ENCODE assay signal across 1 cellular context in the genomic region with DNA sequence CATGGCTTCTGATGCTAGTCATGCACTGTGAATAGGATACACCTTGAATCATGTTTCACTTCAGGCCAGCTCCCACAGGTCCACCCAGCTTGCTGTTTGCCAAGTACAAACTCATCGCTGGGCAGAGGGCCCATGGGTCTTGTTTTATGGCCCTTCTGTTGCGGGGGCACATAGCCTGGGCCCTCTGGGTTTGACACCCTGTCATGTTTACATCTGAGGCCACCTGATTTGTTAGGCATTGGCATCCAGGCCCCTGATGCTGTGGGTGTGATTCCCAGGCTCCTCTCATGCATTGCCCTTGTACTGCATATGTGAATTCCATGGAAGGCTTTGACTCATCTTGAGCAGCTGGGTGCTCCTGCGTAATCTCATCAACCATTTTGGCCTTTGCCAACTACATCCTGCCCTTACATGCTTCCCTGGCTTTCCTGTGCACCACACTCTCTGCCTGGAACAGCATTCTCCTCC.
TF ChIP-seq lines count a peak whose summit lies in the region.

No MANE protein-coding gene starts in this region.

TF ChIP-seq in H1, 55 proteins besides CTCF, POLR2A, EP300 and RAD21 (continued from another document):
- TF ChIP-seq, protein P1, sequence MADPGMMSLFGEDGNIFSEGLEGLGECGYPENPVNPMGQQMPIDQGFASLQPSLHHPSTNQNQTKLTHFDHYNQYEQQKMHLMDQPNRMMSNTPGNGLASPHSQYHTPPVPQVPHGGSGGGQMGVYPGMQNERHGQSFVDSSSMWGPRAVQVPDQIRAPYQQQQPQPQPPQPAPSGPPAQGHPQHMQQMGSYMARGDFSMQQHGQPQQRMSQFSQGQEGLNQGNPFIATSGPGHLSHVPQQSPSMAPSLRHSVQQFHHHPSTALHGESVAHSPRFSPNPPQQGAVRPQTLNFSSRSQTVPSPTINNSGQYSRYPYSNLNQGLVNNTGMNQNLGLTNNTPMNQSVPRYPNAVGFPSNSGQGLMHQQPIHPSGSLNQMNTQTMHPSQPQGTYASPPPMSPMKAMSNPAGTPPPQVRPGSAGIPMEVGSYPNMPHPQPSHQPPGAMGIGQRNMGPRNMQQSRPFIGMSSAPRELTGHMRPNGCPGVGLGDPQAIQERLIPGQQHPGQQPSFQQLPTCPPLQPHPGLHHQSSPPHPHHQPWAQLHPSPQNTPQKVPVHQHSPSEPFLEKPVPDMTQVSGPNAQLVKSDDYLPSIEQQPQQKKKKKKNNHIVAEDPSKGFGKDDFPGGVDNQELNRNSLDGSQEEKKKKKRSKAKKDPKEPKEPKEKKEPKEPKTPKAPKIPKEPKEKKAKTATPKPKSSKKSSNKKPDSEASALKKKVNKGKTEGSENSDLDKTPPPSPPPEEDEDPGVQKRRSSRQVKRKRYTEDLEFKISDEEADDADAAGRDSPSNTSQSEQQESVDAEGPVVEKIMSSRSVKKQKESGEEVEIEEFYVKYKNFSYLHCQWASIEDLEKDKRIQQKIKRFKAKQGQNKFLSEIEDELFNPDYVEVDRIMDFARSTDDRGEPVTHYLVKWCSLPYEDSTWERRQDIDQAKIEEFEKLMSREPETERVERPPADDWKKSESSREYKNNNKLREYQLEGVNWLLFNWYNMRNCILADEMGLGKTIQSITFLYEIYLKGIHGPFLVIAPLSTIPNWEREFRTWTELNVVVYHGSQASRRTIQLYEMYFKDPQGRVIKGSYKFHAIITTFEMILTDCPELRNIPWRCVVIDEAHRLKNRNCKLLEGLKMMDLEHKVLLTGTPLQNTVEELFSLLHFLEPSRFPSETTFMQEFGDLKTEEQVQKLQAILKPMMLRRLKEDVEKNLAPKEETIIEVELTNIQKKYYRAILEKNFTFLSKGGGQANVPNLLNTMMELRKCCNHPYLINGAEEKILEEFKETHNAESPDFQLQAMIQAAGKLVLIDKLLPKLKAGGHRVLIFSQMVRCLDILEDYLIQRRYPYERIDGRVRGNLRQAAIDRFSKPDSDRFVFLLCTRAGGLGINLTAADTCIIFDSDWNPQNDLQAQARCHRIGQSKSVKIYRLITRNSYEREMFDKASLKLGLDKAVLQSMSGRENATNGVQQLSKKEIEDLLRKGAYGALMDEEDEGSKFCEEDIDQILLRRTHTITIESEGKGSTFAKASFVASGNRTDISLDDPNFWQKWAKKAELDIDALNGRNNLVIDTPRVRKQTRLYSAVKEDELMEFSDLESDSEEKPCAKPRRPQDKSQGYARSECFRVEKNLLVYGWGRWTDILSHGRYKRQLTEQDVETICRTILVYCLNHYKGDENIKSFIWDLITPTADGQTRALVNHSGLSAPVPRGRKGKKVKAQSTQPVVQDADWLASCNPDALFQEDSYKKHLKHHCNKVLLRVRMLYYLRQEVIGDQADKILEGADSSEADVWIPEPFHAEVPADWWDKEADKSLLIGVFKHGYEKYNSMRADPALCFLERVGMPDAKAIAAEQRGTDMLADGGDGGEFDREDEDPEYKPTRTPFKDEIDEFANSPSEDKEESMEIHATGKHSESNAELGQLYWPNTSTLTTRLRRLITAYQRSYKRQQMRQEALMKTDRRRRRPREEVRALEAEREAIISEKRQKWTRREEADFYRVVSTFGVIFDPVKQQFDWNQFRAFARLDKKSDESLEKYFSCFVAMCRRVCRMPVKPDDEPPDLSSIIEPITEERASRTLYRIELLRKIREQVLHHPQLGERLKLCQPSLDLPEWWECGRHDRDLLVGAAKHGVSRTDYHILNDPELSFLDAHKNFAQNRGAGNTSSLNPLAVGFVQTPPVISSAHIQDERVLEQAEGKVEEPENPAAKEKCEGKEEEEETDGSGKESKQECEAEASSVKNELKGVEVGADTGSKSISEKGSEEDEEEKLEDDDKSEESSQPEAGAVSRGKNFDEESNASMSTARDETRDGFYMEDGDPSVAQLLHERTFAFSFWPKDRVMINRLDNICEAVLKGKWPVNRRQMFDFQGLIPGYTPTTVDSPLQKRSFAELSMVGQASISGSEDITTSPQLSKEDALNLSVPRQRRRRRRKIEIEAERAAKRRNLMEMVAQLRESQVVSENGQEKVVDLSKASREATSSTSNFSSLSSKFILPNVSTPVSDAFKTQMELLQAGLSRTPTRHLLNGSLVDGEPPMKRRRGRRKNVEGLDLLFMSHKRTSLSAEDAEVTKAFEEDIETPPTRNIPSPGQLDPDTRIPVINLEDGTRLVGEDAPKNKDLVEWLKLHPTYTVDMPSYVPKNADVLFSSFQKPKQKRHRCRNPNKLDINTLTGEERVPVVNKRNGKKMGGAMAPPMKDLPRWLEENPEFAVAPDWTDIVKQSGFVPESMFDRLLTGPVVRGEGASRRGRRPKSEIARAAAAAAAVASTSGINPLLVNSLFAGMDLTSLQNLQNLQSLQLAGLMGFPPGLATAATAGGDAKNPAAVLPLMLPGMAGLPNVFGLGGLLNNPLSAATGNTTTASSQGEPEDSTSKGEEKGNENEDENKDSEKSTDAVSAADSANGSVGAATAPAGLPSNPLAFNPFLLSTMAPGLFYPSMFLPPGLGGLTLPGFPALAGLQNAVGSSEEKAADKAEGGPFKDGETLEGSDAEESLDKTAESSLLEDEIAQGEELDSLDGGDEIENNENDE (IDR thresholded peaks at IDR 0.05; ENCODE audit: insufficient replicate concordance, low read length): no peak
- TF ChIP-seq SP2 (IDR thresholded peaks at IDR 0.05; ENCODE audit: low read length) (no peak), JUN (IDR thresholded peaks at IDR 0.05; ENCODE audit: low read depth, low read length) (no peak), CREB1 (IDR thresholded peaks at IDR 0.05) (no peak), CBX8 (IDR thresholded peaks at IDR 0.05; ENCODE audit: borderline replicate concordance, low read depth, low read length) (no peak), CHD1 (IDR thresholded peaks at IDR 0.05; ENCODE audit: low read depth, low read length) (no peak), PHF8 (conservative IDR thresholded peaks at IDR 0.05; ENCODE audit: low read depth, low read length) (no peak), EGR1 (IDR thresholded peaks at IDR 0.05; ENCODE audit: borderline replicate concordance, low read depth, low read length) (no peak), CTBP2 (IDR thresholded peaks at IDR 0.05; ENCODE audit: borderline replicate concordance, insufficient read depth, insufficient read length, low read length) (no peak), ASH2L (IDR thresholded peaks at IDR 0.05; ENCODE audit: low read length) (no peak), EZH2 (IDR thresholded peaks at IDR 0.05; ENCODE audit: low read depth, low read length, severe bottlenecking) (no peak), MAFK (IDR thresholded peaks at IDR 0.05; ENCODE audit: low read depth, low read length) (no peak)
- TF ChIP-seq, protein P2, sequence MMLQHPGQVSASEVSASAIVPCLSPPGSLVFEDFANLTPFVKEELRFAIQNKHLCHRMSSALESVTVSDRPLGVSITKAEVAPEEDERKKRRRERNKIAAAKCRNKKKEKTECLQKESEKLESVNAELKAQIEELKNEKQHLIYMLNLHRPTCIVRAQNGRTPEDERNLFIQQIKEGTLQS (IDR thresholded peaks at IDR 0.05; ENCODE audit: insufficient read depth, low read depth, low read length): no peak
